Comparison of ENCODE assay signal across 17 cellular contexts in genomic region chr3:11224010-11224409, GRCh38.
"Had no signal": no experiment of that assay in that cellular context is flagged by ENCODE, and none has a peak within 500 bp of the region (broad histone marks: within the 10 kb centered on the region; RNA-seq: fewer than 3 reads in every experiment).

No MANE protein-coding gene starts in this region.

- H3K27me3 ChIP-seq: foreskin keratinocyte, spleen, thyroid gland had no signal

- ATAC-seq: activated CD4-positive, alpha-beta T cell treated with anti-CD3 and anti-CD28 coated beads for 36 hours; activated T-cell treated with anti-CD3 and anti-CD28 coated beads, Interleukin-2, amount 50 U/mL, for 4 hours; foreskin keratinocyte; left lobe of liver; naive thymus-derived CD4-positive, alpha-beta T cell; stimulated activated naive CD8-positive, alpha-beta T cell treated with anti-CD3 and anti-CD28 coated beads, Interleukin-15, Interleukin-2, amounts not matched to agents 100 U/mL and 50 U/mL, for 24 hours; WTC11 had no signal

- H3K36me3 ChIP-seq: spleen, thyroid gland had no signal

- H3K9me3 ChIP-seq: spleen, thyroid gland had no signal

- H3K4me3 ChIP-seq: thyroid gland had no signal

- DNase-seq: activated CD4-positive, alpha-beta T cell treated with anti-CD3 and anti-CD28 coated beads for 36 hours; activated CD4-positive, alpha-beta T cell treated with anti-CD3 and anti-CD28 coated beads, Interleukin-2, amount 50 U/mL, for 48 hours; activated CD8-positive, alpha-beta memory T cell treated with anti-CD3 and anti-CD28 coated beads, Interleukin-2, amount 50 U/mL, for 48 hours; activated naive CD4-positive, alpha-beta T cell; activated naive CD8-positive, alpha-beta T cell treated with anti-CD3 and anti-CD28 coated beads for 36 hours; activated T-cell treated with anti-CD3 and anti-CD28 coated beads, Interleukin-2, amount 50 U/mL, for 4 hours; dermis blood vessel endothelial cell; effector CD8-positive, alpha-beta T cell; foreskin keratinocyte; naive thymus-derived CD4-positive, alpha-beta T cell; retina; spleen; stimulated activated CD4-positive, alpha-beta T cell treated with anti-CD3 and anti-CD28 coated beads, Interleukin-4, amount 100 ng/mL, for 1 hour; stimulated activated naive CD8-positive, alpha-beta T cell treated with anti-CD3 and anti-CD28 coated beads, Interleukin-15, Interleukin-2, amounts not matched to agents 100 U/mL and 50 U/mL, for 24 hours; thyroid gland had no signal

- H3K27ac ChIP-seq: foreskin keratinocyte had no signal
